7 cellular contexts compared by ENCODE assay signal in the genomic region with DNA sequence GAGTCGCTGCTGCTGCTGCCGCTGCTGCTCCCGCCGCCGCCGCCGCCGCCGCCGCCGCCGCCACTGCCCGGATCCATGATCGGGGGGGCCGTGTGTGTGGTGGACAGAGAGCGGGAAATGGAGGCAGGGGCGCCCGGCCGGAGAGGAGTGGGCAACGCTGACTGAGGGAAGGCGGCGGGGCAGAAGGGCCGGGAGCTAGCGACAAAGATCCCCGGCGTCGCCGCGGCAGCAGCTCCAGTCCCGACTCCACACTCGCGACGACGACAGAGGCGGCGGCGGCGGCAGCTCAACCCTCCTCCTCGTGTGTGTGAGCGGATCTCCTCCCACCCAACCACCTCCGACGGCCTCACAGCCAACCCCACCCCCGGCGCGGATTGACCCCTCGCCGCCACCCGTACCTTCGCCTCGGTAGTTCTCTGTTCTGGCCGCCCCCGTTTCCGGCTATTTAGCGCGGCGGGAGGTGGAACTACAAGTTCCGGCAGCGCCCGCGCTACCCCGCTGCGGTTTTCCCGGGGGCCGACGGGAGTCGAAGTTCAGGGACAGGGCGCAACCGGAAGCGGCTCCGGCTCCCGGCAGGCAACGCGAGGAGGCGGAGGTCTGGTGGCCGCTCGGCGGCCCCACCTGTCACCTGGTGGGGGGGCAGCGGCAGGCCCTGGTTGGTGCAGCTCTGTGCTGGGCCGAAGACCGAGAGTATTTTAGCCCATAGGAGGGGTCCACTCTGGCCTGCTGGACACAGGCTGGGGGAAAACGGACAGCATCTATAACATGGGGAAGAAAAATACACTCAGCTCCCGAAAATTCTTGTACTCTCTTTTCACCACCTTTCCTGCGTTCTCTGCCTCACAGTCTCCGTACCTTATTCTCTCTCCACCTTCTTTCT. TPM values are rescaled to one million over a fixed set of nuclear protein-coding genes. Genes with fewer than 3 reads are reported as not detected.
DNase-seq lines count a peak whose midpoint lies in the region; ATAC-seq, FAIRE-seq and TF ChIP-seq lines count a peak whose summit lies in the region.

Gene GSPT1, minus strand, starts transcription at position 313 of the 880 bp plus-strand sequence. Its CDS starts 236 bp downstream, at position 77.

- H4K20me1 ChIP-seq in hepatocyte (ENCODE audit: insufficient read depth, poor library complexity, severe bottlenecking), result peaks cover 36% of the 10 kb centered on the region

- TF ChIP-seq CTCF in hepatocyte (IDR thresholded peaks at IDR 0.05; ENCODE audit: poor library complexity), result no peak

- peak; percentile 80 for ATAC-seq in HG02981 (IDR thresholded peaks at IDR 0.05; ENCODE audit: unreplicated experiment)

- DNase-seq in GM18507 (ENCODE audit: extremely low spot score, insufficient read length, low read depth) (peak; percentile 92), NCI-H2081 (lab: John Stamatoyannopoulos, UW) (peak; percentile 99), T1000 (lab: John Stamatoyannopoulos, UW) (peak; percentile 97), astrocyte of the hippocampus (ENCODE audit: low read depth, low spot score) (peak; percentile 100), hepatocyte (ENCODE audit: low spot score) (peak; percentile 99), retina (peak; percentile 100)

- peaks cover 40% of the 10 kb centered on the region for H3K79me2 ChIP-seq in hepatocyte

- H3K27me3 ChIP-seq in hepatocyte, result no peaks in the 10 kb centered on the region

- peak within 1 kb of the TSS; percentile 95 for H3K27ac ChIP-seq in hepatocyte

- 2% methylated on average over 49 of the region's 84 CpGs for WGBS in hepatocyte (ENCODE audit: low lambda C conversion rate, missing lambda C conversion rate)

- H3K9me2 ChIP-seq in hepatocyte (replicated peaks; ENCODE audit: insufficient read depth), result no peaks in the 10 kb centered on the region

- H3K4me1 ChIP-seq in hepatocyte (ENCODE audit: insufficient read depth), result peaks cover 20% of the 10 kb centered on the region

- peak within 1 kb of the TSS; percentile 62 for H2AFZ ChIP-seq in hepatocyte

- peak within 1 kb of the TSS; percentile 87 for H3K4me3 ChIP-seq in hepatocyte

- no peaks in the 10 kb centered on the region for H3K9me3 ChIP-seq in hepatocyte (ENCODE audit: low read depth)

- H3K4me2 ChIP-seq in hepatocyte, result peak within 1 kb of the TSS; percentile 84

- no peaks in the 10 kb centered on the region for H3K36me3 ChIP-seq in hepatocyte (replicated peaks; ENCODE audit: insufficient read depth, low read depth)

- peak; percentile 94 for FAIRE-seq in GM18507 (lab: Jason Lieb, UNC)

RNA-seq across cellular contexts. Expression of gene GSPT1, which starts in this region (rescaled TPM):
- 79.2 and 83.8 TPM in 2 replicates for total RNA-seq in hepatocyte
- polyA plus RNA-seq in hepatocyte, result 105 and 109 TPM in 2 replicates

Comparison
In these comparisons a context has a peak if more than half of its experiments do, and no peak if none do; other contexts are left out.
1. Peak in every context shown above with its lines: DNase-seq, ATAC-seq, H3K4me3 ChIP-seq and H3K27ac ChIP-seq.